Comparison of ENCODE assay signal across 5 cellular contexts in genomic region chr16:29707160-29707559, GRCh38. TPM values are rescaled to one million over a fixed set of nuclear protein-coding genes. Genes with fewer than 3 reads are reported as not detected.
"Had no signal": no experiment of that assay in that cellular context is flagged by ENCODE, and none has a peak within 500 bp of the region (broad histone marks: within the 10 kb centered on the region; RNA-seq: fewer than 3 reads in every experiment).

No MANE protein-coding gene starts in this region.

RNA-seq across cellular contexts. Expression of gene C16orf54, which starts 38.6 kb away (rescaled TPM):
- total RNA-seq: dermis microvascular lymphatic vessel endothelial cell, endodermal cell, glomerular endothelial cell, kidney epithelial cell, mammary epithelial cell had no signal

RNA-seq across cellular contexts. Expression of gene SPN, which starts 44.1 kb away (rescaled TPM):
- total RNA-seq: dermis microvascular lymphatic vessel endothelial cell, glomerular endothelial cell, mammary epithelial cell had no signal
